In the genomic region with DNA sequence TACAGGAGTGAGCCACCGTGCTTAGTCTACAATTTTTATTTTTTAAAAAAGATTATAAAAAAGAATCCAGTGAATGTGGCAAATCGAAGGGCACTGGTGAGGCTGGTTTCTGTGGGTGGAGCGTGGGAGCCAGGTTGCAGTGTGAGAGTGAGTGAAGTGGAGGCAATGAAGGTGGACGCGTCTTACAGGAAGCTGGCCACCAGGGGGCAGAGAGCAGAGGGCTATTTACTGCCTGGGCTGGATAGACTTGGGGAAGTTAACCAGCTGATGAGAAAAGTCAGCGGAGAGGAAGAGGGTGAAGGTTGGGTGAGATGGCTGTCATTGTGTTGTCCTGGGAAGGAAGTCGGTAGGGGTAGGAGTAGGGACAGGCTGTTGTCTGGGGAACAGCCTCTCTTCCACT, we compare ENCODE assay signal across 9 cellular contexts. TPM values are rescaled to one million over a fixed set of nuclear protein-coding genes. Genes with fewer than 3 reads are reported as not detected.
DNase-seq lines count a peak whose midpoint lies in the region; ATAC-seq, FAIRE-seq and TF ChIP-seq lines count a peak whose summit lies in the region.
"Had no signal": no experiment of that assay in that cellular context is flagged by ENCODE, and none has a peak within 500 bp of the region (broad histone marks: within the 10 kb centered on the region; RNA-seq: fewer than 3 reads in every experiment).

No MANE protein-coding gene starts in this region.

- no peak for TF ChIP-seq POLR2A in H54 (IDR thresholded peaks at IDR 0.05; ENCODE audit: low read depth, low read length)

- ATAC-seq in activated CD4-positive, alpha-beta T cell treated with anti-CD3 and anti-CD28 coated beads for 36 hours: no peak
- peak; percentile 60 for ATAC-seq in aorta (ENCODE audit: low FRiP score)

- no peaks in the 10 kb centered on the region for H3K36me3 Mint-ChIP-seq in activated CD4-positive, alpha-beta T cell treated with anti-CD3 and anti-CD28 coated beads for 36 hours (ENCODE audit: low read depth)
- no peaks in the 10 kb centered on the region for H3K36me3 Mint-ChIP-seq in mesothelial cell of epicardium

- no peaks in the 10 kb centered on the region for H3K4me1 Mint-ChIP-seq in activated CD4-positive, alpha-beta T cell treated with anti-CD3 and anti-CD28 coated beads for 36 hours
- no peaks in the 10 kb centered on the region for H3K4me1 Mint-ChIP-seq in mesothelial cell of epicardium

- peaks cover 25% of the 10 kb centered on the region for H3K27me3 Mint-ChIP-seq in activated CD4-positive, alpha-beta T cell treated with anti-CD3 and anti-CD28 coated beads for 36 hours
- peaks cover 51% of the 10 kb centered on the region for H3K27me3 Mint-ChIP-seq in mesothelial cell of epicardium (ENCODE audit: low read depth)

- peak; percentile 65 for TF ChIP-seq CTCF in LNCAP (IDR thresholded peaks at IDR 0.05)
- peak; percentile 64 for TF ChIP-seq CTCF in colonic mucosa (IDR thresholded peaks at IDR 0.05)
- TF ChIP-seq CTCF in mesothelial cell of epicardium (IDR thresholded peaks at IDR 0.05; ENCODE audit: unreplicated experiment): peak; percentile 61

- CTCF ChIA-PET in activated CD4-positive, alpha-beta T cell treated with anti-CD3 and anti-CD28 coated beads for 36 hours (lab: Charles Lee): interaction anchor here (0.8 to 1.0 kb wide), 2 partner anchors 21 to 23 kb away, joined by 3 read pairs; no protein-coding TSS in a partner anchor

- H3K9ac ChIP-seq in colonic mucosa (ENCODE audit: low read depth in 2 of 2, low read length in 2 of 2): no peak overlapping the region

- intact Hi-C loops in activated CD4-positive, alpha-beta T cell treated with anti-CD3 and anti-CD28 coated beads for 36 hours (cut with DNase I, micrococcal nuclease): loop anchor here in 1 of 2 experiments (1.0 kb wide), 1 partner anchor 143 kb away; no protein-coding TSS in a partner anchor
- intact Hi-C loops in colonic mucosa (cut with DNase I): loop anchor here (5.0 kb wide), 1 partner anchor 140 kb away; no protein-coding TSS in a partner anchor
- intact Hi-C loops in aorta (cut with DNase I): no loop called here

- no peak for FAIRE-seq in H54 (lab: Jason Lieb, UNC)
- FAIRE-seq: endometrium had no signal

- H3K4me3 Mint-ChIP-seq in activated CD4-positive, alpha-beta T cell treated with anti-CD3 and anti-CD28 coated beads for 36 hours: no peak overlapping the region
- H3K4me3 Mint-ChIP-seq in mesothelial cell of epicardium: no peak overlapping the region

- no peaks in the 10 kb centered on the region for H3K9me3 Mint-ChIP-seq in activated CD4-positive, alpha-beta T cell treated with anti-CD3 and anti-CD28 coated beads for 36 hours (ENCODE audit: low read depth)
- H3K9me3 Mint-ChIP-seq in mesothelial cell of epicardium: peaks cover 9% of the 10 kb centered on the region

- POLR2A ChIA-PET in activated CD4-positive, alpha-beta T cell treated with anti-CD3 and anti-CD28 coated beads for 36 hours (lab: Charles Lee): no interaction called here

- H3K36me3 ChIP-seq in colonic mucosa (no peaks in the 10 kb centered on the region), aorta (ENCODE audit: control insufficient read depth in 1 of 2, insufficient read depth in 2 of 2, low read length in 1 of 2) (no peaks in the 10 kb centered on the region)

- WGBS in aorta, 2 donors: 45 to 50% methylated on average over 7 of the region's 7 CpGs

- H3K4me1 ChIP-seq in colonic mucosa: no peaks in the 10 kb centered on the region
- no peaks in the 10 kb centered on the region for H3K4me1 ChIP-seq in aorta (ENCODE audit: control insufficient read depth in 1 of 2, insufficient read depth in 2 of 2, low read length in 2 of 2)

- no peaks in the 10 kb centered on the region for H3K9me3 ChIP-seq in colonic mucosa
- no peaks in the 10 kb centered on the region for H3K9me3 ChIP-seq in aorta (ENCODE audit: control insufficient read depth, low read length)

- no peak overlapping the region for H3K27ac Mint-ChIP-seq in activated CD4-positive, alpha-beta T cell treated with anti-CD3 and anti-CD28 coated beads for 36 hours
- no peak overlapping the region for H3K27ac Mint-ChIP-seq in mesothelial cell of epicardium

- DNase-seq in activated CD4-positive, alpha-beta T cell treated with anti-CD3 and anti-CD28 coated beads for 36 hours: peak; percentile 72
- no peak for DNase-seq in activated CD4-positive, alpha-beta T cell treated with anti-CD3 and anti-CD28 coated beads for 1 hour
- DNase-seq in H54 (ENCODE audit: insufficient read length, low spot score): peak; percentile 67
- peak; percentile 34 for DNase-seq in SW480 (ENCODE audit: low spot score)
- DNase-seq in colonic mucosa: peak; percentile 75
- peak in 1 of 2 experiments; percentile 57 for DNase-seq in mesothelial cell of epicardium (ENCODE audit: low spot score in 2 of 2, unreplicated experiment in 2 of 2)
- peak; percentile 77 to 78 for DNase-seq in aorta

- H3K27ac ChIP-seq in colonic mucosa (no peak overlapping the region), aorta (ENCODE audit: low read depth in 1 of 2, low read length in 2 of 2) (no peak overlapping the region)

- H3K4me3 ChIP-seq in colonic mucosa: no peak overlapping the region
- no peak overlapping the region for H3K4me3 ChIP-seq in aorta (ENCODE audit: low read length in 2 of 2)

- H3K27me3 ChIP-seq in colonic mucosa (peaks cover under 1% of the 10 kb centered on the region), aorta (ENCODE audit: control insufficient read depth in 1 of 2, insufficient read depth in 2 of 2, low read length in 1 of 2) (no peaks in the 10 kb centered on the region)

RNA-seq across cellular contexts. Expression of a gene that starts 6.8 kb away (rescaled TPM):
- not detected for total RNA-seq in activated CD4-positive, alpha-beta T cell treated with anti-CD3 and anti-CD28 coated beads for 36 hours
- under 1 TPM; 0.25 to 0.27 TPM for total RNA-seq in colonic mucosa
- total RNA-seq in mesothelial cell of epicardium: 0.97 to 1.3 TPM (median 1.2 TPM) in 3 replicates
- not detected for total RNA-seq in aorta
- polyA plus RNA-seq in aorta: under 1 TPM in 1 of 2 donors, not detected in 1; 0.13 TPM

RNA-seq across cellular contexts. Expression of a gene that starts 26.8 kb away (rescaled TPM):
- not detected for total RNA-seq in activated CD4-positive, alpha-beta T cell treated with anti-CD3 and anti-CD28 coated beads for 36 hours
- total RNA-seq in colonic mucosa (not detected), mesothelial cell of epicardium (3.5 to 4.6 TPM (median 4.5 TPM) in 3 replicates), aorta (1 to 10 TPM in 1 of 2 donors, under 1 TPM in 1; 0.69 to 2.1 TPM)
- under 1 TPM in 1 of 2 donors, not detected in 1; 0.18 TPM for polyA plus RNA-seq in aorta
